ENCODE assay signal across 1 cellular context in genomic region chr5:157236423-157236822, GRCh38.
TF ChIP-seq lines count a peak whose summit lies in the region.

No MANE protein-coding gene starts in this region.

TF ChIP-seq in IMR-90, 13 proteins besides CTCF, POLR2A, EP300 and RAD21 (continued from another document):
- TF ChIP-seq ELK1 (IDR thresholded peaks at IDR 0.05; ENCODE audit: borderline replicate concordance, low read depth, low read length) (no peak), RFX5 (IDR thresholded peaks at IDR 0.05; ENCODE audit: low read depth, low read length) (no peak), MAZ (IDR thresholded peaks at IDR 0.05; ENCODE audit: borderline replicate concordance, low read depth, low read length) (no peak), RCOR1 (IDR thresholded peaks at IDR 0.05; ENCODE audit: insufficient replicate concordance, low read length) (no peak)
